12 cellular contexts compared by ENCODE assay signal in the genomic region with DNA sequence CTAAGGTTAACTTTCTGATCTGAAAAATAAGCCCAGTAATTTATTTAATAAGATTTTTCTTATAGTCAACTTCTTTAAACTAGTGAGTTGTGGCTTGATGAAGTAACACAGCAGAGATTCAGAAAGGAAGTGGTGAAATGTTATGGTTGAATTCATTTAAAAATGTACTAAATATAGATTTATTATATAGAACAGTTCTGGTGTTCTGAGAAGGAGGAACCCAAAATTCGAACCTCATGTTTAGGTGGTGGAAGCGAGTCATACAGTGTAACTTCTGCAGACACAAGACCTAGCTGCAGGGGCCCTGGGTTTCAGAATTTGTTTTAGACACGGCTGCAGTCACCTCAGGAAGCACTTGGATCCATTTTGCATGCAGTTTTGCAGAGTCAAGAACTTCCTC.
DNase-seq lines count a peak whose midpoint lies in the region; ATAC-seq and TF ChIP-seq lines count a peak whose summit lies in the region.
"Had no signal": no experiment of that assay in that cellular context is flagged by ENCODE, and none has a peak within 500 bp of the region (broad histone marks: within the 10 kb centered on the region; RNA-seq: fewer than 3 reads in every experiment).

No MANE protein-coding gene starts in this region.

- H3K36me3 ChIP-seq in osteoblast (ENCODE audit: insufficient read depth, low read length) (peaks cover 89% of the 10 kb centered on the region), tibial nerve (peaks cover 0 to 27% (median under 1%) of the 10 kb centered on the region in 3 donors)

- no peaks in the 10 kb centered on the region for H3K9me3 Mint-ChIP-seq in activated CD4-positive, alpha-beta T cell treated with anti-CD3 and anti-CD28 coated beads, Interleukin-2, amount 10 ng/mL, durations not matched to agents 24 days and 14 days

- WGBS in tibial nerve, 2 donors = 78 to 80% methylated on average over 3 of the region's 3 CpGs

- H3K27me3 ChIP-seq in osteoblast (ENCODE audit: insufficient read depth, low read length) = no peaks in the 10 kb centered on the region
- no peaks in the 10 kb centered on the region for H3K27me3 ChIP-seq in tibial nerve

- H3K4me3 ChIP-seq in osteoblast (ENCODE audit: insufficient read depth, low read length) = no peak overlapping the region
- H3K4me3 ChIP-seq in tibial nerve = no peak overlapping the region
- H3K4me3 ChIP-seq: smooth muscle cell had no signal

- H4K20me1 ChIP-seq in osteoblast (ENCODE audit: insufficient read depth, low read length) = peaks cover 45% of the 10 kb centered on the region

- TF ChIP-seq CTCF in osteoblast (IDR thresholded peaks at IDR 0.05; ENCODE audit: extremely low read depth, low read depth, low read length) (no peak), tibial nerve (IDR thresholded peaks at IDR 0.05) (no peak)

- no peak overlapping the region for H2AFZ ChIP-seq in osteoblast (ENCODE audit: low read length)

- H3K79me2 ChIP-seq in osteoblast (ENCODE audit: insufficient read depth, low read length) = peaks cover 90% of the 10 kb centered on the region

- no peaks in the 10 kb centered on the region for H3K36me3 Mint-ChIP-seq in activated CD4-positive, alpha-beta T cell treated with anti-CD3 and anti-CD28 coated beads, Interleukin-2, amount 10 ng/mL, durations not matched to agents 24 days and 14 days (ENCODE audit: low read depth)

- H3K4me3 Mint-ChIP-seq in activated CD4-positive, alpha-beta T cell treated with anti-CD3 and anti-CD28 coated beads, Interleukin-2, amount 10 ng/mL, durations not matched to agents 24 days and 14 days = no peak overlapping the region

- TF ChIP-seq POLR2A in tibial nerve (IDR thresholded peaks at IDR 0.05) = no peak

- peak; percentile 64 for DNase-seq in activated CD4-positive, alpha-beta T cell treated with anti-CD3 and anti-CD28 coated beads, Interleukin-2, amount 10 ng/mL, durations not matched to agents 24 days and 14 days
- no peak for DNase-seq in activated CD4-positive, alpha-beta T cell treated with anti-CD3 and anti-CD28 coated beads, Interleukin-2, amount 50 U/mL, for 48 hours
- peak; percentile 91 for DNase-seq in SIG-M5 (lab: John Stamatoyannopoulos, UW)
- peak; percentile 15 for DNase-seq in osteoblast (ENCODE audit: insufficient read length, low spot score, missing footprints)
- DNase-seq in islet precursor cell = no peak
- DNase-seq in NCI-H345 (lab: John Stamatoyannopoulos, UW) = no peak
- no peak for DNase-seq in tibial nerve (ENCODE audit: low spot score in 2 of 2)
- DNase-seq: effector memory CD4-positive, alpha-beta T cell; left cardiac atrium; PC-3 had no signal

- TF ChIP-seq EP300 in tibial nerve (IDR thresholded peaks at IDR 0.05) = no peak

- H3K27ac Mint-ChIP-seq in activated CD4-positive, alpha-beta T cell treated with anti-CD3 and anti-CD28 coated beads, Interleukin-2, amount 10 ng/mL, durations not matched to agents 24 days and 14 days = no peak overlapping the region

- H3K27ac ChIP-seq in osteoblast (ENCODE audit: low read depth, low read length) (no peak overlapping the region), tibial nerve (no peak overlapping the region)

- H3K9me3 ChIP-seq in osteoblast (ENCODE audit: low read depth, low read length) (no peaks in the 10 kb centered on the region), tibial nerve (no peaks in the 10 kb centered on the region)

- H3K4me1 Mint-ChIP-seq in activated CD4-positive, alpha-beta T cell treated with anti-CD3 and anti-CD28 coated beads, Interleukin-2, amount 10 ng/mL, durations not matched to agents 24 days and 14 days = peaks cover 8% of the 10 kb centered on the region

- intact Hi-C loops in activated CD4-positive, alpha-beta T cell treated with anti-CD3 and anti-CD28 coated beads, Interleukin-2, amount 10 ng/mL, durations not matched to agents 24 days and 14 days (cut with micrococcal nuclease) = no loop called here

- peaks cover 4% of the 10 kb centered on the region for H3K27me3 Mint-ChIP-seq in activated CD4-positive, alpha-beta T cell treated with anti-CD3 and anti-CD28 coated beads, Interleukin-2, amount 10 ng/mL, durations not matched to agents 24 days and 14 days

- H3K4me1 ChIP-seq in osteoblast (ENCODE audit: insufficient read depth, low read length) (no peaks in the 10 kb centered on the region), tibial nerve (peaks cover 0 to 18% (median 6%) of the 10 kb centered on the region in 4 donors)

- ATAC-seq in HG02938 (IDR thresholded peaks at IDR 0.05; ENCODE audit: unreplicated experiment) = peak; percentile 83
- ATAC-seq: left cardiac atrium, PC-3 had no signal

- H3K4me2 ChIP-seq in osteoblast (ENCODE audit: insufficient read depth, low read length) = no peak overlapping the region
- H3K4me2 ChIP-seq: smooth muscle cell had no signal

Comparison
In these comparisons a context has a peak if more than half of its experiments do, and no peak if none do; other contexts are left out.
1. DNase-seq: peak in activated CD4-positive, alpha-beta T cell treated with anti-CD3 and anti-CD28 coated beads, Interleukin-2, amount 10 ng/mL, durations not matched to agents 24 days and 14 days (single experiment), SIG-M5 (single experiment) and osteoblast (single experiment); none in activated CD4-positive, alpha-beta T cell treated with anti-CD3 and anti-CD28 coated beads, Interleukin-2, amount 50 U/mL, for 48 hours (0 of 2), islet precursor cell (single experiment), NCI-H345 (single experiment) and tibial nerve (0 of 2).